8 cellular contexts compared by ENCODE assay signal in the genomic region with DNA sequence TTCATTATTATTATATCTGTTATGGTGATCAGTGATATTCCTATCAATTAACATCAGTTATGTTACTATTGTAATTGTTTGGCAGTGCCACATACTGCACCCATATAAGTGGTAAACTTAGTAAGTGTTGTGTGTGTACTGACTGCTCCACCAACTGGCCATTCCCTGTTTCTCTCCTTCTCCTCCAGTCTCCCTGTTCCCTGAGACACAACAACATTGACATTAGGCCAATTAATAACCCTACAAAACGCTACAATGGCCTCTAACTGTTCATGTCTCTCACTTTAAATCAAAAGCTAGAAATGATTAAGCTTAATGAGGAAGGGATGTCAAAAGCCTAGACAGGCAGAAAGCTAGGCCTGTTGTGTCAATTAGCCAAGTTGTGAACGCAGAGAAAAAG. TPM values are rescaled to one million over a fixed set of nuclear protein-coding genes. Genes with fewer than 3 reads are reported as not detected.
DNase-seq lines count a peak whose midpoint lies in the region; ATAC-seq and TF ChIP-seq lines count a peak whose summit lies in the region.

No MANE protein-coding gene starts in this region.

- H3K4me1 ChIP-seq in prostate gland (replicated peaks) (no peaks in the 10 kb centered on the region), lower lobe of right lung (peaks cover under 1% of the 10 kb centered on the region), esophagus squamous epithelium (peaks cover 0 to 7% (median under 1%) of the 10 kb centered on the region in 3 donors)
- H3K4me1 ChIP-seq in effector memory CD4-positive, alpha-beta T cell (ENCODE audit: control insufficient read depth, insufficient read depth, low read length, poor library complexity, severe bottlenecking), result peaks cover 3% of the 10 kb centered on the region

- 50% methylated on average over 2 of the region's 2 CpGs for WGBS in prostate gland
- 54 to 57% methylated on average over 2 of the region's 2 CpGs for WGBS in esophagus squamous epithelium, 2 donors

- peak; percentile 11 for TF ChIP-seq CTCF in GM12873 (IDR thresholded peaks at IDR 0.05; ENCODE audit: insufficient read depth, low read depth, low read length, missing control alignments)
- TF ChIP-seq CTCF in fibroblast of villous mesenchyme (IDR thresholded peaks at IDR 0.05; ENCODE audit: insufficient read depth, low read depth, low read length), result peak; percentile 41
- peak in 2 of 4 experiments; percentile 37 to 54 for TF ChIP-seq CTCF in prostate gland (IDR thresholded peaks at IDR 0.05)
- TF ChIP-seq CTCF in lower lobe of right lung (IDR thresholded peaks at IDR 0.05), result no peak
- peak in 1 of 6 experiments; percentile 32 for TF ChIP-seq CTCF in esophagus squamous epithelium (IDR thresholded peaks at IDR 0.05)

- no peak overlapping the region for H3K4me3 ChIP-seq in fibroblast of villous mesenchyme (ENCODE audit: low read depth, low read length)
- no peak overlapping the region for H3K4me3 ChIP-seq in prostate gland
- H3K4me3 ChIP-seq in lower lobe of right lung, result no peak overlapping the region
- no peak overlapping the region for H3K4me3 ChIP-seq in effector memory CD4-positive, alpha-beta T cell (ENCODE audit: insufficient read depth, low read depth, low read length, poor library complexity, severe bottlenecking)
- no peak overlapping the region for H3K4me3 ChIP-seq in esophagus squamous epithelium

- peak; percentile 96 for ATAC-seq in SK-N-SH treated with all-trans-retinoic acid at 6 μM for 48 hours
- ATAC-seq in lower lobe of right lung, result no peak

- intact Hi-C loops in prostate gland (cut with DNase I) (no loop called here), lower lobe of right lung (cut with DNase I) (no loop called here), esophagus squamous epithelium (cut with DNase I) (no loop called here)

- peak; percentile 41 for DNase-seq in fibroblast of villous mesenchyme (ENCODE audit: low read depth)
- DNase-seq in prostate gland (ENCODE audit: low spot score), result no peak
- DNase-seq in lower lobe of right lung, result no peak
- DNase-seq in ecto neural progenitor cell (ENCODE audit: low spot score), result no peak
- no peak for DNase-seq in effector memory CD4-positive, alpha-beta T cell
- DNase-seq in esophagus squamous epithelium (lab: John Stamatoyannopoulos, UW), result no peak

- H3K36me3 ChIP-seq in prostate gland (no peaks in the 10 kb centered on the region), lower lobe of right lung (no peaks in the 10 kb centered on the region), esophagus squamous epithelium (no peaks in the 10 kb centered on the region)
- no peaks in the 10 kb centered on the region for H3K36me3 ChIP-seq in effector memory CD4-positive, alpha-beta T cell (ENCODE audit: control insufficient read depth, insufficient read depth, low read length)

- H3K9me3 ChIP-seq in prostate gland, result no peaks in the 10 kb centered on the region
- H3K9me3 ChIP-seq in lower lobe of right lung, result no peaks in the 10 kb centered on the region
- H3K9me3 ChIP-seq in effector memory CD4-positive, alpha-beta T cell (ENCODE audit: control insufficient read depth, low read length), result no peaks in the 10 kb centered on the region
- no peaks in the 10 kb centered on the region for H3K9me3 ChIP-seq in esophagus squamous epithelium

- no peak for TF ChIP-seq POLR2A in prostate gland (IDR thresholded peaks at IDR 0.05)
- no peak for TF ChIP-seq POLR2A in esophagus squamous epithelium (IDR thresholded peaks at IDR 0.05)

- H3K27me3 ChIP-seq in prostate gland (replicated peaks; ENCODE audit: insufficient read depth) (no peaks in the 10 kb centered on the region), lower lobe of right lung (ENCODE audit: low read depth) (no peaks in the 10 kb centered on the region), esophagus squamous epithelium (no peaks in the 10 kb centered on the region)
- no peaks in the 10 kb centered on the region for H3K27me3 ChIP-seq in effector memory CD4-positive, alpha-beta T cell (replicated peaks; ENCODE audit: control insufficient read depth, insufficient read depth, low read length, poor library complexity, severe bottlenecking)

- peak overlapping the region; percentile 12 to 33 for H3K27ac ChIP-seq in prostate gland
- H3K27ac ChIP-seq in lower lobe of right lung, result no peak overlapping the region
- H3K27ac ChIP-seq in effector memory CD4-positive, alpha-beta T cell (ENCODE audit: insufficient read depth, low read length, poor library complexity, severe bottlenecking), result no peak overlapping the region
- no peak overlapping the region for H3K27ac ChIP-seq in esophagus squamous epithelium

TF ChIP-seq in SK-N-SH treated with all-trans-retinoic acid at 6 μM for 48 hours, 23 proteins besides CTCF, POLR2A, EP300 and RAD21:
- TF ChIP-seq TCF4 (CRISPR knock-in tag; IDR thresholded peaks at IDR 0.05; ENCODE audit: borderline replicate concordance) (no peak), RARB (CRISPR knock-in tag; IDR thresholded peaks at IDR 0.05) (no peak), ZNF70 (CRISPR knock-in tag; IDR thresholded peaks at IDR 0.05) (no peak), SNAI2 (CRISPR knock-in tag; IDR thresholded peaks at IDR 0.05) (no peak), ZFP30 (CRISPR knock-in tag; IDR thresholded peaks at IDR 0.05) (no peak), ARNTL (CRISPR knock-in tag; IDR thresholded peaks at IDR 0.05; ENCODE audit: borderline replicate concordance, low read depth) (no peak), GLIS3 (CRISPR knock-in tag; IDR thresholded peaks at IDR 0.05) (no peak), OSR1 (CRISPR knock-in tag; IDR thresholded peaks at IDR 0.05) (no peak), ESRRG (CRISPR knock-in tag; IDR thresholded peaks at IDR 0.05) (no peak), ISL1 (CRISPR knock-in tag; IDR thresholded peaks at IDR 0.05) (no peak), PPARA (CRISPR knock-in tag; IDR thresholded peaks at IDR 0.05; ENCODE audit: borderline replicate concordance) (no peak)
- TF ChIP-seq, protein P1, sequence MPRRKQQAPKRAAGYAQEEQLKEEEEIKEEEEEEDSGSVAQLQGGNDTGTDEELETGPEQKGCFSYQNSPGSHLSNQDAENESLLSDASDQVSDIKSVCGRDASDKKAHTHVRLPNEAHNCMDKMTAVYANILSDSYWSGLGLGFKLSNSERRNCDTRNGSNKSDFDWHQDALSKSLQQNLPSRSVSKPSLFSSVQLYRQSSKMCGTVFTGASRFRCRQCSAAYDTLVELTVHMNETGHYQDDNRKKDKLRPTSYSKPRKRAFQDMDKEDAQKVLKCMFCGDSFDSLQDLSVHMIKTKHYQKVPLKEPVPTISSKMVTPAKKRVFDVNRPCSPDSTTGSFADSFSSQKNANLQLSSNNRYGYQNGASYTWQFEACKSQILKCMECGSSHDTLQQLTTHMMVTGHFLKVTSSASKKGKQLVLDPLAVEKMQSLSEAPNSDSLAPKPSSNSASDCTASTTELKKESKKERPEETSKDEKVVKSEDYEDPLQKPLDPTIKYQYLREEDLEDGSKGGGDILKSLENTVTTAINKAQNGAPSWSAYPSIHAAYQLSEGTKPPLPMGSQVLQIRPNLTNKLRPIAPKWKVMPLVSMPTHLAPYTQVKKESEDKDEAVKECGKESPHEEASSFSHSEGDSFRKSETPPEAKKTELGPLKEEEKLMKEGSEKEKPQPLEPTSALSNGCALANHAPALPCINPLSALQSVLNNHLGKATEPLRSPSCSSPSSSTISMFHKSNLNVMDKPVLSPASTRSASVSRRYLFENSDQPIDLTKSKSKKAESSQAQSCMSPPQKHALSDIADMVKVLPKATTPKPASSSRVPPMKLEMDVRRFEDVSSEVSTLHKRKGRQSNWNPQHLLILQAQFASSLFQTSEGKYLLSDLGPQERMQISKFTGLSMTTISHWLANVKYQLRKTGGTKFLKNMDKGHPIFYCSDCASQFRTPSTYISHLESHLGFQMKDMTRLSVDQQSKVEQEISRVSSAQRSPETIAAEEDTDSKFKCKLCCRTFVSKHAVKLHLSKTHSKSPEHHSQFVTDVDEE (CRISPR knock-in tag; IDR thresholded peaks at IDR 0.05), result no peak
- TF ChIP-seq, protein P2, sequence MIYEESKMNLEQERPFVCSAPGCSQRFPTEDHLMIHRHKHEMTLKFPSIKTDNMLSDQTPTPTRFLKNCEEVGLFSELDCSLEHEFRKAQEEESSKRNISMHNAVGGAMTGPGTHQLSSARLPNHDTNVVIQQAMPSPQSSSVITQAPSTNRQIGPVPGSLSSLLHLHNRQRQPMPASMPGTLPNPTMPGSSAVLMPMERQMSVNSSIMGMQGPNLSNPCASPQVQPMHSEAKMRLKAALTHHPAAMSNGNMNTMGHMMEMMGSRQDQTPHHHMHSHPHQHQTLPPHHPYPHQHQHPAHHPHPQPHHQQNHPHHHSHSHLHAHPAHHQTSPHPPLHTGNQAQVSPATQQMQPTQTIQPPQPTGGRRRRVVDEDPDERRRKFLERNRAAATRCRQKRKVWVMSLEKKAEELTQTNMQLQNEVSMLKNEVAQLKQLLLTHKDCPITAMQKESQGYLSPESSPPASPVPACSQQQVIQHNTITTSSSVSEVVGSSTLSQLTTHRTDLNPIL (CRISPR knock-in tag; IDR thresholded peaks at IDR 0.05; ENCODE audit: low read depth), result no peak

RNA-seq across cellular contexts. Expression of a gene that starts 6.6 kb away (rescaled TPM):
- total RNA-seq in fibroblast of villous mesenchyme, result 120 and 130 TPM in 2 replicates
- total RNA-seq in prostate gland, result 100 to 1,000 TPM; 100 to 123 TPM
- total RNA-seq in lower lobe of right lung, result 81.0 TPM
- total RNA-seq in esophagus squamous epithelium, result 10 to 100 TPM; 56.5 to 83.5 (median 73.6) TPM

Comparison
In these comparisons a context has a peak if more than half of its experiments do, and no peak if none do; other contexts are left out.
1. H3K27ac ChIP-seq: peak in prostate gland (2 of 2); none in lower lobe of right lung (single experiment), effector memory CD4-positive, alpha-beta T cell (single experiment) and esophagus squamous epithelium (0 of 4).